ENCODE assay signal across 14 cellular contexts in genomic region chr17:413706-414440, GRCh38. TPM values are rescaled to one million over a fixed set of nuclear protein-coding genes. Genes with fewer than 3 reads are reported as not detected.
A peak's percentile ranks its signal among the peaks of the same experiment; 100 is the strongest.
DNase-seq lines count a peak whose midpoint lies in the region; ATAC-seq lines count a peak whose summit lies in the region.
"Had no signal": no experiment of that assay in that cellular context is flagged by ENCODE, and none has a peak within 500 bp of the region (broad histone marks: within the 10 kb centered on the region; RNA-seq: fewer than 3 reads in every experiment).

No MANE protein-coding gene starts in this region.

- no peaks in the 10 kb centered on the region for H3K9me3 Mint-ChIP-seq in activated naive CD4-positive, alpha-beta T cell treated with anti-CD3 and anti-CD28 coated beads for 36 hours
- no peaks in the 10 kb centered on the region for H3K9me3 Mint-ChIP-seq in T-helper 2 cell treated with Interferon-gamma antibody and Interleukin-4, amounts not matched to agents 5 μg/mL and 100 μg/mL, for 36 hours
- peaks cover 4% of the 10 kb centered on the region for H3K9me3 Mint-ChIP-seq in activated naive CD8-positive, alpha-beta T cell treated with anti-CD3 and anti-CD28 coated beads, Interleukin-2, amount 50 U/mL, for 24 hours

- H2BK5ac ChIP-seq in mesenchymal stem cell (ENCODE audit: low read depth, low read length, poor library complexity, severe bottlenecking): no peak overlapping the region

- H3K79me1 ChIP-seq in mesenchymal stem cell (replicated peaks; ENCODE audit: low read length, poor library complexity, severe bottlenecking): peaks cover 9% of the 10 kb centered on the region

- H2AFZ ChIP-seq in mesenchymal stem cell (ENCODE audit: low read depth, low read length): no peak overlapping the region

- H3K18ac ChIP-seq in mesenchymal stem cell (ENCODE audit: low read depth in 1 of 2, low read length in 2 of 2): no peak overlapping the region

- H3K14ac ChIP-seq in mesenchymal stem cell (ENCODE audit: low read length in 2 of 2): no peak overlapping the region

- H3K4me1 ChIP-seq in mesenchymal stem cell (ENCODE audit: control insufficient read depth, insufficient read depth, low read depth, low read length): peaks cover 22% of the 10 kb centered on the region

- no peak overlapping the region for H3K4ac ChIP-seq in mesenchymal stem cell (ENCODE audit: low read depth in 1 of 2, low read length in 2 of 2)

- H3K9me3 ChIP-seq in mesenchymal stem cell (ENCODE audit: control insufficient read depth, low read length): no peaks in the 10 kb centered on the region
- H3K9me3 ChIP-seq: colonic mucosa, left lung had no signal

- H3K23ac ChIP-seq in mesenchymal stem cell (ENCODE audit: low read length in 2 of 2): no peak overlapping the region

- WGBS in mesenchymal stem cell: 89% methylated on average over 26 of the region's 26 CpGs

- intact Hi-C loops in activated naive CD4-positive, alpha-beta T cell treated with anti-CD3 and anti-CD28 coated beads for 36 hours (cut with micrococcal nuclease): loop anchor here (2.0 to 5.0 kb wide), 5 partner anchors 143 to 567 kb away; partner anchors contain the start of genes GLOD4 and MRM3

- no peak for ATAC-seq in activated naive CD8-positive, alpha-beta T cell treated with anti-CD3 and anti-CD28 coated beads, Interleukin-2, amount 50 U/mL, for 24 hours
- no peak for ATAC-seq in GM18511 (IDR thresholded peaks at IDR 0.05; ENCODE audit: unreplicated experiment)
- ATAC-seq: left lung, Panc1, sciatic nerve had no signal

- H3K36me3 Mint-ChIP-seq in activated naive CD4-positive, alpha-beta T cell treated with anti-CD3 and anti-CD28 coated beads for 36 hours (ENCODE audit: low read depth): peaks cover 31% of the 10 kb centered on the region
- H3K36me3 Mint-ChIP-seq in T-helper 2 cell treated with Interferon-gamma antibody and Interleukin-4, amounts not matched to agents 5 μg/mL and 100 μg/mL, for 36 hours (ENCODE audit: low read depth): peaks cover 40% of the 10 kb centered on the region
- H3K36me3 Mint-ChIP-seq in activated naive CD8-positive, alpha-beta T cell treated with anti-CD3 and anti-CD28 coated beads, Interleukin-2, amount 50 U/mL, for 24 hours (ENCODE audit: low read depth): peaks cover 14% of the 10 kb centered on the region

- no peak overlapping the region for H2BK12ac ChIP-seq in mesenchymal stem cell (ENCODE audit: low read length in 2 of 2)

- peak; percentile 49 for DNase-seq in activated naive CD4-positive, alpha-beta T cell treated with anti-CD3 and anti-CD28 coated beads for 36 hours
- DNase-seq in activated naive CD4-positive, alpha-beta T cell (lab: John Stamatoyannopoulos, UW): no peak
- no peak for DNase-seq in T-helper 2 cell treated with Interferon-gamma antibody and Interleukin-4, amounts not matched to agents 5 μg/mL and 100 μg/mL, for 36 hours (ENCODE audit: low spot score)
- DNase-seq in activated naive CD8-positive, alpha-beta T cell treated with anti-CD3 and anti-CD28 coated beads, Interleukin-2, amount 50 U/mL, for 24 hours: no peak
- DNase-seq in mesenchymal stem cell: no peak
- no peak for DNase-seq in NCI-H2171 treated with DMSO at 0.1 percent for 48 hours (lab: John Stamatoyannopoulos, UW)
- DNase-seq: ACHN, colonic mucosa, left lung, NCI-H524 had no signal

- no peaks in the 10 kb centered on the region for H3K27me3 ChIP-seq in mesenchymal stem cell (ENCODE audit: control insufficient read depth in 1 of 2, insufficient read depth in 1 of 2, low read length in 2 of 2)
- H3K27me3 ChIP-seq: colonic mucosa, left lung had no signal

- H2BK120ac ChIP-seq in mesenchymal stem cell (ENCODE audit: low read depth, low read length): no peak overlapping the region

- no peak overlapping the region for H3K4me2 ChIP-seq in mesenchymal stem cell (ENCODE audit: low read length, poor library complexity, severe bottlenecking)

- H3K27me3 Mint-ChIP-seq in activated naive CD4-positive, alpha-beta T cell treated with anti-CD3 and anti-CD28 coated beads for 36 hours (ENCODE audit: low read depth): peaks cover 3% of the 10 kb centered on the region
- H3K27me3 Mint-ChIP-seq in T-helper 2 cell treated with Interferon-gamma antibody and Interleukin-4, amounts not matched to agents 5 μg/mL and 100 μg/mL, for 36 hours (ENCODE audit: low read depth): peaks cover 3% of the 10 kb centered on the region
- peaks cover 9% of the 10 kb centered on the region for H3K27me3 Mint-ChIP-seq in activated naive CD8-positive, alpha-beta T cell treated with anti-CD3 and anti-CD28 coated beads, Interleukin-2, amount 50 U/mL, for 24 hours

- H2BK15ac ChIP-seq in mesenchymal stem cell (ENCODE audit: low read depth, poor library complexity, severe bottlenecking): no peak overlapping the region

- H3K36me3 ChIP-seq in mesenchymal stem cell (ENCODE audit: control insufficient read depth in 1 of 2, insufficient read depth in 2 of 2, low read depth in 1 of 2, low read length in 2 of 2): peaks cover 10 to 14% of the 10 kb centered on the region in 2 experiments
- H3K36me3 ChIP-seq: colonic mucosa, left lung had no signal

- no peak overlapping the region for H4K8ac ChIP-seq in mesenchymal stem cell (ENCODE audit: low read length)

- H3K4me3 ChIP-seq in skin epidermis: no peak overlapping the region
- H3K4me3 ChIP-seq in mesenchymal stem cell (ENCODE audit: insufficient read depth in 1 of 2, low read depth in 1 of 2, low read length in 2 of 2): no peak overlapping the region
- H3K4me3 ChIP-seq: colonic mucosa had no signal

- H3K27ac ChIP-seq in skin epidermis: peak overlapping the region in 12 of 21 experiments; percentile 1 to 85 (median 62)
- H3K27ac ChIP-seq in mesenchymal stem cell (ENCODE audit: low read length, poor library complexity, severe bottlenecking): no peak overlapping the region
- H3K27ac ChIP-seq: colonic mucosa had no signal

- H3K4me1 Mint-ChIP-seq in activated naive CD4-positive, alpha-beta T cell treated with anti-CD3 and anti-CD28 coated beads for 36 hours (ENCODE audit: low read depth): peaks cover 82% of the 10 kb centered on the region
- peaks cover 77% of the 10 kb centered on the region for H3K4me1 Mint-ChIP-seq in T-helper 2 cell treated with Interferon-gamma antibody and Interleukin-4, amounts not matched to agents 5 μg/mL and 100 μg/mL, for 36 hours (ENCODE audit: low read depth)
- H3K4me1 Mint-ChIP-seq in activated naive CD8-positive, alpha-beta T cell treated with anti-CD3 and anti-CD28 coated beads, Interleukin-2, amount 50 U/mL, for 24 hours: peaks cover 88% of the 10 kb centered on the region

- H4K91ac ChIP-seq in mesenchymal stem cell (ENCODE audit: low read length): no peak overlapping the region

- H2AK5ac ChIP-seq in mesenchymal stem cell (ENCODE audit: low read length, severe bottlenecking): no peak overlapping the region

- H3K9ac ChIP-seq in mesenchymal stem cell (ENCODE audit: low read length): no peak overlapping the region

- peak overlapping the region; percentile 100 for H3K27ac Mint-ChIP-seq in activated naive CD4-positive, alpha-beta T cell treated with anti-CD3 and anti-CD28 coated beads for 36 hours
- H3K27ac Mint-ChIP-seq in T-helper 2 cell treated with Interferon-gamma antibody and Interleukin-4, amounts not matched to agents 5 μg/mL and 100 μg/mL, for 36 hours: peak overlapping the region; percentile 99
- H3K27ac Mint-ChIP-seq in activated naive CD8-positive, alpha-beta T cell treated with anti-CD3 and anti-CD28 coated beads, Interleukin-2, amount 50 U/mL, for 24 hours: peak overlapping the region; percentile 71

- H3K4me3 Mint-ChIP-seq in activated naive CD4-positive, alpha-beta T cell treated with anti-CD3 and anti-CD28 coated beads for 36 hours: peak overlapping the region; percentile 80
- peak overlapping the region; percentile 86 for H3K4me3 Mint-ChIP-seq in T-helper 2 cell treated with Interferon-gamma antibody and Interleukin-4, amounts not matched to agents 5 μg/mL and 100 μg/mL, for 36 hours
- H3K4me3 Mint-ChIP-seq in activated naive CD8-positive, alpha-beta T cell treated with anti-CD3 and anti-CD28 coated beads, Interleukin-2, amount 50 U/mL, for 24 hours: peak overlapping the region; percentile 60

- CTCF ChIA-PET in activated naive CD4-positive, alpha-beta T cell treated with anti-CD3 and anti-CD28 coated beads for 36 hours (lab: Charles Lee): no interaction called here

RNA-seq across cellular contexts. Expression of gene RFLNB, which starts 31.9 kb away (rescaled TPM):
- total RNA-seq in activated naive CD4-positive, alpha-beta T cell treated with anti-CD3 and anti-CD28 coated beads for 36 hours: 10 to 100 TPM; 34.3 to 35.6 TPM
- 42.1 TPM for polyA plus RNA-seq in mesenchymal stem cell (2013, experiment 1 of 2)
- polyA plus RNA-seq in mesenchymal stem cell (2013, experiment 2 of 2): 43.8 TPM
